11 cellular contexts compared by ENCODE assay signal in the genomic region with DNA sequence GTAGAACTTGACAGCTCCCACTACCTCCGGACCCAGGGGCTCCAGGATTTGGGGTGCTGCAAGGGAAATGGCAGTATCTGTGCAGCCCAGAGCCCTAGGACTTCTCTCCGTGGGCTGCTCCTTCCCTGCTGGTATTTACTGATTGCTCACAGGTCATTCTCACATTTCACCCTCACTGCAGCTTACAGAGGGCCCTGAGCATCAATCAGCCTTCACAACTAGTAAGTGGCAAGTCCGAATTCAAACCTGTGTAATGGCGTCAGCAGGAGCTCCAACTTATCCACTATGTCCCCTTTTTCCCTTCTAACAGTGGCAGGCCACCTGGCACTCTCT. TPM values are rescaled to one million over a fixed set of nuclear protein-coding genes. Genes with fewer than 3 reads are reported as not detected.
DNase-seq lines count a peak whose midpoint lies in the region; ATAC-seq and TF ChIP-seq lines count a peak whose summit lies in the region.
"Had no signal": no experiment of that assay in that cellular context is flagged by ENCODE, and none has a peak within 500 bp of the region (broad histone marks: within the 10 kb centered on the region; RNA-seq: fewer than 3 reads in every experiment).

No MANE protein-coding gene starts in this region.

- H3K4me1 Mint-ChIP-seq in CD4-positive, alpha-beta memory T cell: peaks cover 47 to 71% (median 59%) of the 10 kb centered on the region in 4 donors
- H3K4me1 Mint-ChIP-seq in activated naive CD8-positive, alpha-beta T cell treated with anti-CD3 and anti-CD28 coated beads, Interleukin-2, amount 50 U/mL, for 24 hours: peaks cover 72% of the 10 kb centered on the region

- no peak for ATAC-seq in activated naive CD8-positive, alpha-beta T cell treated with anti-CD3 and anti-CD28 coated beads, Interleukin-2, amount 50 U/mL, for 24 hours
- ATAC-seq in lung (ENCODE audit: insufficient read depth, low FRiP score) (no peak), HG03439 (IDR thresholded peaks at IDR 0.05; ENCODE audit: unreplicated experiment) (no peak), HG02938 (IDR thresholded peaks at IDR 0.05; ENCODE audit: unreplicated experiment) (no peak)
- ATAC-seq: HCT116, Panc1 had no signal

- H3K27me3 Mint-ChIP-seq in CD4-positive, alpha-beta memory T cell: no peaks in the 10 kb centered on the region
- no peaks in the 10 kb centered on the region for H3K27me3 Mint-ChIP-seq in activated naive CD8-positive, alpha-beta T cell treated with anti-CD3 and anti-CD28 coated beads, Interleukin-2, amount 50 U/mL, for 24 hours

- peak overlapping the region in 7 of 8 donors; percentile 75 to 83 (median 78) for H3K4me3 Mint-ChIP-seq in CD4-positive, alpha-beta memory T cell
- peak overlapping the region; percentile 6 for H3K4me3 Mint-ChIP-seq in activated naive CD8-positive, alpha-beta T cell treated with anti-CD3 and anti-CD28 coated beads, Interleukin-2, amount 50 U/mL, for 24 hours

- H3K4me3 ChIP-seq in A673 (ENCODE audit: low read depth, low read length, poor library complexity, severe bottlenecking): no peak overlapping the region
- no peak overlapping the region for H3K4me3 ChIP-seq in CD4-positive, alpha-beta memory T cell (ENCODE audit: low read length in 2 of 2)
- H3K4me3 ChIP-seq in lung: no peak overlapping the region

- H3K4me1 ChIP-seq in A673 (ENCODE audit: insufficient read depth, low read length, poor library complexity, severe bottlenecking) (peaks cover 71% of the 10 kb centered on the region), lung (ENCODE audit: control insufficient read depth in 2 of 2, insufficient read depth in 2 of 2, low read length in 2 of 2) (peaks cover 25 to 34% of the 10 kb centered on the region in 2 donors)
- H3K4me1 ChIP-seq in CD4-positive, alpha-beta memory T cell (ENCODE audit: insufficient read depth, low read length): peaks cover 67% of the 10 kb centered on the region

- H3K27ac Mint-ChIP-seq in CD4-positive, alpha-beta memory T cell: peak overlapping the region; percentile 77 to 98 (median 92)
- no peak overlapping the region for H3K27ac Mint-ChIP-seq in activated naive CD8-positive, alpha-beta T cell treated with anti-CD3 and anti-CD28 coated beads, Interleukin-2, amount 50 U/mL, for 24 hours

- BruUV-seq in A673 (replicated peaks; lab: Mats Ljungman, UMichigan): no TSS peak

- DNase-seq in A673 (ENCODE audit: low spot score) (no peak), lung (ENCODE audit: low spot score) (no peak), HT-29 (ENCODE audit: low spot score) (no peak)
- DNase-seq in CD4-positive, alpha-beta memory T cell: no peak
- no peak for DNase-seq in activated naive CD8-positive, alpha-beta T cell treated with anti-CD3 and anti-CD28 coated beads, Interleukin-2, amount 50 U/mL, for 24 hours
- no peak for DNase-seq in activated naive CD4-positive, alpha-beta T cell (lab: John Stamatoyannopoulos, UW)
- DNase-seq: NCI-H2227 treated with DMSO at 0.1 percent for 48 hours had no signal

- intact Hi-C loops in A673 (cut with micrococcal nuclease; ENCODE audit: unreplicated experiment): no loop called here
- intact Hi-C loops in CD4-positive, alpha-beta memory T cell (cut with micrococcal nuclease): no loop called here

- no peaks in the 10 kb centered on the region for H3K27me3 ChIP-seq in A673 (replicated peaks; ENCODE audit: insufficient read depth, low read depth, low read length, poor library complexity)
- no peaks in the 10 kb centered on the region for H3K27me3 ChIP-seq in CD4-positive, alpha-beta memory T cell (ENCODE audit: insufficient read depth, low read length)
- H3K27me3 ChIP-seq in lung (ENCODE audit: control insufficient read depth, insufficient read depth): no peaks in the 10 kb centered on the region

- H3K9me3 Mint-ChIP-seq in CD4-positive, alpha-beta memory T cell: no peaks in the 10 kb centered on the region
- H3K9me3 Mint-ChIP-seq in activated naive CD8-positive, alpha-beta T cell treated with anti-CD3 and anti-CD28 coated beads, Interleukin-2, amount 50 U/mL, for 24 hours: no peaks in the 10 kb centered on the region

- peaks cover 40 to 67% of the 10 kb centered on the region in 2 donors for H3K36me3 Mint-ChIP-seq in CD4-positive, alpha-beta memory T cell
- peaks cover 20% of the 10 kb centered on the region for H3K36me3 Mint-ChIP-seq in activated naive CD8-positive, alpha-beta T cell treated with anti-CD3 and anti-CD28 coated beads, Interleukin-2, amount 50 U/mL, for 24 hours (ENCODE audit: low read depth)

- 55 to 58% methylated on average over 4 of the region's 4 CpGs for WGBS in lung, 2 donors

- H3K36me3 ChIP-seq in A673 (ENCODE audit: insufficient read depth, low read length, poor library complexity, severe bottlenecking) (no peaks in the 10 kb centered on the region), lung (ENCODE audit: control insufficient read depth in 2 of 2, insufficient read depth in 2 of 2, low read length in 2 of 2) (peaks cover 0 to 31% of the 10 kb centered on the region in 2 donors)
- H3K36me3 ChIP-seq in CD4-positive, alpha-beta memory T cell (ENCODE audit: insufficient read depth, low read length): peaks cover 18% of the 10 kb centered on the region

- TF ChIP-seq CTCF in A673 (conservative IDR thresholded peaks at IDR 0.05; ENCODE audit: low read depth, low read length) (no peak), lung (IDR thresholded peaks at IDR 0.05; ENCODE audit: control extremely low read depth, extremely low read depth) (no peak)

- H3K27ac ChIP-seq in A673 (ENCODE audit: low read depth, low read length, poor library complexity, severe bottlenecking) (peak overlapping the region; percentile 63), lung (ENCODE audit: low read depth in 1 of 2, low read length in 1 of 2) (peak overlapping the region; percentile 34 to 83)
- H3K27ac ChIP-seq in CD4-positive, alpha-beta memory T cell (ENCODE audit: low read depth, low read length): peak overlapping the region; percentile 60

- POLR2A ChIA-PET in A673 (lab: Charles Lee; ENCODE audit: low non-redundant PET): no interaction called here
- POLR2A ChIA-PET in CD4-positive, alpha-beta memory T cell (lab: Charles Lee; ENCODE audit: partially characterized antibody): interaction anchor here (1.3 to 4.0 kb wide), 2 partner anchors 10 to 32 kb away, joined by 4 to 23 read pairs; partner anchors contain the start of gene PIK3C2B

- H3K9me3 ChIP-seq in A673 (ENCODE audit: low read depth, low read length, poor library complexity, severe bottlenecking): no peaks in the 10 kb centered on the region
- H3K9me3 ChIP-seq in CD4-positive, alpha-beta memory T cell (ENCODE audit: control insufficient read depth in 1 of 2, low read length in 2 of 2): no peaks in the 10 kb centered on the region
- no peaks in the 10 kb centered on the region for H3K9me3 ChIP-seq in lung (ENCODE audit: control insufficient read depth in 2 of 2, insufficient read depth in 1 of 2, low read length in 1 of 2)

- CTCF ChIA-PET in A673 (lab: Charles Lee): no interaction called here
- CTCF ChIA-PET in CD4-positive, alpha-beta memory T cell (lab: Charles Lee; ENCODE audit: partially characterized antibody): interaction anchor here (1.9 to 3.5 kb wide), 2 partner anchors 12 to 15 kb away, joined by 8 to 18 read pairs; no protein-coding TSS in a partner anchor

RNA-seq across cellular contexts. Expression of gene PIK3C2B, which starts 32.4 kb away (rescaled TPM):
- total RNA-seq in A673 (2021) (18.0 and 25.5 TPM in 2 replicates), lung (10 to 100 TPM; 36.9 to 37.6 TPM)
- 10 to 100 TPM; 43.4 to 46.9 TPM for total RNA-seq in CD4-positive, alpha-beta memory T cell
- polyA plus RNA-seq in CD4-positive, alpha-beta memory T cell: 1 to 10 TPM in 1 of 2 donors, under 1 TPM in 1; 0.13 to 4.1 TPM
- 10 to 100 TPM; 11.9 to 13.2 TPM for polyA plus RNA-seq in lung
- 55.3 and 55.4 TPM in 2 replicates for total RNA-seq in HT-29 (2014; rRNA removed; shearing (Covaris generic))

RNA-seq across cellular contexts. Expression of gene PPP1R15B, which starts 50.6 kb away (rescaled TPM):
- total RNA-seq in A673 (2021) (46.9 and 52.5 TPM in 2 replicates), lung (10 to 100 TPM; 43.9 to 57.0 TPM)
- 10 to 100 TPM; 78.0 to 81.1 TPM for total RNA-seq in CD4-positive, alpha-beta memory T cell
- polyA plus RNA-seq in CD4-positive, alpha-beta memory T cell: 10 to 100 TPM; 17.9 to 20.4 TPM
- 10 to 100 TPM; 14.6 to 29.8 TPM for polyA plus RNA-seq in lung
- 32.6 and 40.7 TPM in 2 replicates for total RNA-seq in HT-29 (2014; rRNA removed; shearing (Covaris generic))

RNA-seq across cellular contexts. Expression of gene MDM4, which starts 54.0 kb away (rescaled TPM):
- total RNA-seq in A673 (2021): 71.3 and 86.1 TPM in 2 replicates
- 100 to 1,000 TPM; 213 to 237 TPM for total RNA-seq in CD4-positive, alpha-beta memory T cell
- 10 to 100 TPM in 1 of 2 donors, 1 to 10 TPM in 1; 7.7 to 26.8 TPM for polyA plus RNA-seq in CD4-positive, alpha-beta memory T cell
- 100 to 1,000 TPM in 1 of 2 donors, 10 to 100 TPM in 1; 62.1 to 138 TPM for total RNA-seq in lung
- polyA plus RNA-seq in lung: 10 to 100 TPM in 1 of 2 donors, 1 to 10 TPM in 1; 5.6 to 15.6 TPM
- 18.5 and 19.4 TPM in 2 replicates for total RNA-seq in HT-29 (2014; rRNA removed; shearing (Covaris generic))
